Comparison of ENCODE assay signal across 2 cellular contexts in genomic region chr10:59240581-59241183, GRCh38.
TF ChIP-seq lines count a peak whose summit lies in the region.

No MANE protein-coding gene starts in this region.

TF ChIP-seq in K562, 482 proteins besides CTCF, POLR2A, EP300 and RAD21 (continued from another document):
- no peak for TF ChIP-seq ARID4B (CRISPR knock-in tag; IDR thresholded peaks at IDR 0.05)
- no peak for TF ChIP-seq E2F1 (CRISPR knock-in tag; IDR thresholded peaks at IDR 0.05)
- peak; percentile 76 for TF ChIP-seq NFIX (CRISPR knock-in tag; IDR thresholded peaks at IDR 0.05; ENCODE audit: low read depth)
- TF ChIP-seq ZNF717 (CRISPR knock-in tag; IDR thresholded peaks at IDR 0.05) = no peak
- peak; percentile 99 for TF ChIP-seq NFIC (IDR thresholded peaks at IDR 0.05)

TF ChIP-seq in HepG2, 621 proteins besides CTCF, POLR2A, EP300 and RAD21 (continued from another document and continues in another):
- TF ChIP-seq ZNF407 (CRISPR knock-in tag; IDR thresholded peaks at IDR 0.05; ENCODE audit: not compliant biosample characterization) = no peak
- TF ChIP-seq ARID3A (IDR thresholded peaks at IDR 0.05; ENCODE audit: low read depth, low read length) = 0 out of 2 replicates have a peak, but pooled peaks have one; percentile 51
- TF ChIP-seq ZNF562 (CRISPR knock-in tag; IDR thresholded peaks at IDR 0.05; ENCODE audit: borderline replicate concordance) = no peak
- no peak for TF ChIP-seq ZNF235 (CRISPR knock-in tag; IDR thresholded peaks at IDR 0.05; ENCODE audit: borderline replicate concordance)
- TF ChIP-seq ZNF839 (CRISPR knock-in tag; IDR thresholded peaks at IDR 0.05; ENCODE audit: borderline replicate concordance) = no peak
- no peak for TF ChIP-seq SNAPC2 (CRISPR knock-in tag; IDR thresholded peaks at IDR 0.05)
- TF ChIP-seq ZBTB34 (CRISPR knock-in tag; IDR thresholded peaks at IDR 0.05) = no peak
- TF ChIP-seq GTF2F1 (IDR thresholded peaks at IDR 0.05; ENCODE audit: low read length) = no peak
- TF ChIP-seq HBP1 (CRISPR knock-in tag; IDR thresholded peaks at IDR 0.05; ENCODE audit: low read depth) = no peak
- TF ChIP-seq KDM4B (CRISPR knock-in tag; IDR thresholded peaks at IDR 0.05) = no peak
- TF ChIP-seq NFIC (IDR thresholded peaks at IDR 0.05; ENCODE audit: low read length) = peak; percentile 50; the same call in 1 of the 2 replicates
- no peak for TF ChIP-seq SP1 (IDR thresholded peaks at IDR 0.05)
- no peak for TF ChIP-seq SP1 (CRISPR knock-in tag; IDR thresholded peaks at IDR 0.05)
- no peak for TF ChIP-seq ZBTB44 (CRISPR knock-in tag; IDR thresholded peaks at IDR 0.05)
- TF ChIP-seq HMG20B (CRISPR knock-in tag; conservative IDR thresholded peaks at IDR 0.05) = no peak
- TF ChIP-seq LCORL (IDR thresholded peaks at IDR 0.05) = 0 out of 2 replicates have a peak, but pooled peaks have one; percentile 16
- TF ChIP-seq LCORL (CRISPR knock-in tag; IDR thresholded peaks at IDR 0.05) = no peak
- no peak for TF ChIP-seq GRHL1 (CRISPR knock-in tag; conservative IDR thresholded peaks at IDR 0.05)
- TF ChIP-seq CBFB (CRISPR knock-in tag; IDR thresholded peaks at IDR 0.05) = no peak
- TF ChIP-seq JARID2 (CRISPR knock-in tag; IDR thresholded peaks at IDR 0.05; ENCODE audit: insufficient replicate concordance) = no peak
- TF ChIP-seq ZNF850 (CRISPR knock-in tag; conservative IDR thresholded peaks at IDR 0.05) = no peak
- no peak for TF ChIP-seq RFXANK (CRISPR knock-in tag; IDR thresholded peaks at IDR 0.05)
- no peak for TF ChIP-seq ZNF260 (CRISPR knock-in tag; IDR thresholded peaks at IDR 0.05; ENCODE audit: borderline replicate concordance, low read depth)
- peak; percentile 10; the same call in 1 of the 2 replicates for TF ChIP-seq SMC3 (IDR thresholded peaks at IDR 0.05; ENCODE audit: low read length)
- no peak for TF ChIP-seq ZNF331 (CRISPR knock-in tag; IDR thresholded peaks at IDR 0.05)
- TF ChIP-seq ZBTB40 (IDR thresholded peaks at IDR 0.05) = no peak
- no peak for TF ChIP-seq ZBTB40 (CRISPR knock-in tag; IDR thresholded peaks at IDR 0.05)
- no peak for TF ChIP-seq FOXA1 (IDR thresholded peaks at IDR 0.05)
- TF ChIP-seq FOXA1 (CRISPR knock-in tag; IDR thresholded peaks at IDR 0.05) = no peak
